ENCODE assay signal across 18 cellular contexts in genomic region chr18:60809937-60810336, GRCh38.
"Had no signal": no experiment of that assay in that cellular context is flagged by ENCODE, and none has a peak within 500 bp of the region (broad histone marks: within the 10 kb centered on the region; RNA-seq: fewer than 3 reads in every experiment).

No MANE protein-coding gene starts in this region.

- H3K27me3 ChIP-seq: transverse colon had no signal

- H3K4me1 ChIP-seq: prostate gland, transverse colon had no signal

- H3K9me3 ChIP-seq: prostate gland, transverse colon had no signal

- DNase-seq: activated B cell treated with CpG ODN at 0.5 μM for 24 hours; activated CD4-positive, alpha-beta T cell treated with anti-CD3 and anti-CD28 coated beads, Interleukin-2, amount 10 ng/mL, durations not matched to agents 24 days and 14 days; activated gamma-delta T cell treated with Interleukin-2 at 50 U/mL for 16 hours; amniotic stem cell; central memory CD4-positive, alpha-beta T cell; effector memory CD4-positive, alpha-beta T cell; head of caudate nucleus; immature natural killer cell; left cardiac atrium; midbrain; right cardiac atrium; small intestine; stimulated activated CD4-positive, alpha-beta T cell treated with anti-CD3 and anti-CD28 coated beads, Interleukin-4, amount 100 ng/mL, for 4 hours; stimulated activated CD8-positive, alpha-beta memory T cell treated with anti-CD3 and anti-CD28 coated beads, Interleukin-4, amount 100 ng/mL, for 48 hours; stimulated activated naive CD8-positive, alpha-beta T cell treated with anti-CD3 and anti-CD28 coated beads, Interleukin-15, Interleukin-2, amounts not matched to agents 100 U/mL and 50 U/mL, for 24 hours; transverse colon had no signal

- H3K4me3 ChIP-seq: lung, prostate gland, transverse colon had no signal

- H3K36me3 ChIP-seq: prostate gland, transverse colon had no signal

- ATAC-seq: left cardiac atrium; right cardiac atrium; stimulated activated naive CD8-positive, alpha-beta T cell treated with anti-CD3 and anti-CD28 coated beads, Interleukin-15, Interleukin-2, amounts not matched to agents 100 U/mL and 50 U/mL, for 24 hours had no signal

- H3K27ac ChIP-seq: prostate gland, transverse colon had no signal
